In genomic region chr19:13859361-13859880, GRCh38 we compare ENCODE assay signal across 1 cellular context.
A peak's percentile ranks its signal among the peaks of the same experiment; 100 is the strongest.
TF ChIP-seq lines count a peak whose summit lies in the region.

No MANE protein-coding gene starts in this region.

TF ChIP-seq in K562, 482 proteins besides CTCF, POLR2A, EP300 and RAD21 (continues in another document):
- TF ChIP-seq ZNF253 (CRISPR knock-in tag; conservative IDR thresholded peaks at IDR 0.05) (no peak), ZNF79 (CRISPR knock-in tag; IDR thresholded peaks at IDR 0.05; ENCODE audit: low read depth) (no peak), NKRF (IDR thresholded peaks at IDR 0.05; ENCODE audit: borderline replicate concordance) (no peak), MNT (conservative IDR thresholded peaks at IDR 0.05) (no peak), NELFE (IDR thresholded peaks at IDR 0.05; ENCODE audit: insufficient read depth, insufficient read length) (no peak), ETV6 (IDR thresholded peaks at IDR 0.05; ENCODE audit: borderline replicate concordance in 1 of 2, low read depth in 2 of 2, low read length in 1 of 2) (no peak), ETV6 (CRISPR knock-in tag; IDR thresholded peaks at IDR 0.05; ENCODE audit: borderline replicate concordance) (no peak), HDAC2 (IDR thresholded peaks at IDR 0.05) (peak; percentile 45; the same call in 1 of the 2 replicates), ZBTB9 (CRISPR knock-in tag; IDR thresholded peaks at IDR 0.05) (no peak), ZFP36 (IDR thresholded peaks at IDR 0.05; ENCODE audit: low read depth, low read length, partially characterized antibody) (peak; percentile 98), BRF2 (IDR thresholded peaks at IDR 0.05; ENCODE audit: borderline replicate concordance, insufficient read depth, insufficient read length) (no peak), SETDB1 (IDR thresholded peaks at IDR 0.05; ENCODE audit: low read length) (no peak), ATF1 (CRISPR knock-in tag; IDR thresholded peaks at IDR 0.05) (no peak), ATF1 (tag; IDR thresholded peaks at IDR 0.05) (no peak), E2F4 (CRISPR knock-in tag; IDR thresholded peaks at IDR 0.05; ENCODE audit: low read depth) (no peak), NR1H2 (CRISPR knock-in tag; IDR thresholded peaks at IDR 0.05) (no peak), E2F5 (CRISPR knock-in tag; IDR thresholded peaks at IDR 0.05) (no peak), PCBP1 (IDR thresholded peaks at IDR 0.05; ENCODE audit: low read depth, low read length, poor library complexity, severe bottlenecking) (no peak), SLC30A9 (CRISPR knock-in tag; IDR thresholded peaks at IDR 0.05) (no peak), SRSF1 (IDR thresholded peaks at IDR 0.05; ENCODE audit: low read depth, low read length) (no peak), FOXJ2 (tag; IDR thresholded peaks at IDR 0.05) (no peak), CAMTA2 (CRISPR knock-in tag; conservative IDR thresholded peaks at IDR 0.05) (no peak), PHF20 (IDR thresholded peaks at IDR 0.05; ENCODE audit: partially characterized antibody) (peak; percentile 35), MTA1 (IDR thresholded peaks at IDR 0.05; ENCODE audit: borderline replicate concordance) (no peak), PRDM10 (IDR thresholded peaks at IDR 0.05; ENCODE audit: partially characterized antibody) (no peak), HLTF (IDR thresholded peaks at IDR 0.05) (0 out of 2 replicates have a peak, but pooled peaks have one; percentile 27), RCOR1 (IDR thresholded peaks at IDR 0.05; ENCODE audit: borderline replicate concordance in 1 of 2, low read depth in 2 of 2, low read length in 2 of 2) (peak in 1 of 2 experiments; percentile 62; a peak in 1 of 4 replicates), ZNF436 (CRISPR knock-in tag; IDR thresholded peaks at IDR 0.05) (peak; percentile 85), BCOR (IDR thresholded peaks at IDR 0.05) (peak; percentile 93), ZNF24 (IDR thresholded peaks at IDR 0.05) (peak; percentile 74; the same call in 1 of the 2 replicates), HDAC1 (IDR thresholded peaks at IDR 0.05) (0 out of 4 replicates have a peak, but pooled peaks of 1 of the 2 experiments have one; percentile 17), KDM1A (IDR thresholded peaks at IDR 0.05) (peak; percentile 49 to 81), MCM2 (IDR thresholded peaks at IDR 0.05; ENCODE audit: low read depth) (no peak), VEZF1 (CRISPR knock-in tag; IDR thresholded peaks at IDR 0.05) (0 out of 2 replicates have a peak, but pooled peaks have one; percentile 18), ZNF518B (CRISPR knock-in tag; IDR thresholded peaks at IDR 0.05) (no peak), PYGO2 (tag; IDR thresholded peaks at IDR 0.05) (no peak), ZNF507 (tag; conservative IDR thresholded peaks at IDR 0.05) (no peak), MAFK (IDR thresholded peaks at IDR 0.05; ENCODE audit: low read length) (no peak), RBBP5 (IDR thresholded peaks at IDR 0.05; ENCODE audit: borderline replicate concordance, insufficient read depth, low read length, poor library complexity, severe bottlenecking) (no peak), GABPA (tag; conservative IDR thresholded peaks at IDR 0.05; ENCODE audit: low read depth) (no peak), CC2D1A (IDR thresholded peaks at IDR 0.05) (no peak), BRF1 (IDR thresholded peaks at IDR 0.05; ENCODE audit: borderline replicate concordance, extremely low read depth, insufficient read length) (no peak), SP1 (CRISPR knock-in tag; IDR thresholded peaks at IDR 0.05) (0 out of 2 replicates have a peak, but pooled peaks have one; percentile 28)
